Comparison of ENCODE assay signal across 31 cellular contexts in genomic region chr6:15739353-15739752, GRCh38.
"Had no signal": no experiment of that assay in that cellular context is flagged by ENCODE, and none has a peak within 500 bp of the region (broad histone marks: within the 10 kb centered on the region; RNA-seq: fewer than 3 reads in every experiment).

No MANE protein-coding gene starts in this region.

- H3K9me3 ChIP-seq: colonic mucosa, esophagus squamous epithelium, mucosa of descending colon, ovary, psoas muscle, sigmoid colon, testis, tibial artery, upper lobe of left lung had no signal

- ATAC-seq: mucosa of descending colon; natural killer cell treated with Interleukin-12 subunit alpha and Interleukin-12 subunit beta and Interleukin-15 and Interleukin-18, amount 100 ng/mL, for 72 hours; psoas muscle; right cardiac atrium; stimulated activated effector memory CD8-positive, alpha-beta T cell treated with anti-CD3 and anti-CD28 coated beads, Interleukin-12 subunit alpha, Interleukin-12 subunit beta, amount 100 ng/mL, for 72 hours had no signal

- H3K4me3 ChIP-seq: colonic mucosa, esophagus squamous epithelium, lung, mucosa of descending colon, ovary, psoas muscle, sigmoid colon, testis, tibial artery, upper lobe of left lung had no signal

- H3K36me3 Mint-ChIP-seq: immature natural killer cell; mesothelial cell of epicardium; natural killer cell treated with Interleukin-12 subunit alpha and Interleukin-12 subunit beta and Interleukin-15 and Interleukin-18, amount 100 ng/mL, for 72 hours; stimulated activated effector memory CD8-positive, alpha-beta T cell treated with anti-CD3 and anti-CD28 coated beads, Interleukin-12 subunit alpha, Interleukin-12 subunit beta, amount 100 ng/mL, for 72 hours had no signal

- H3K4me1 ChIP-seq: colonic mucosa, esophagus squamous epithelium, sigmoid colon, testis, tibial artery, upper lobe of left lung had no signal

- H3K27ac ChIP-seq: colonic mucosa, esophagus squamous epithelium, ovary, psoas muscle, sigmoid colon, testis, tibial artery, upper lobe of left lung had no signal

- H3K9me3 Mint-ChIP-seq: natural killer cell treated with Interleukin-12 subunit alpha and Interleukin-12 subunit beta and Interleukin-15 and Interleukin-18, amount 100 ng/mL, for 72 hours had no signal

- DNase-seq: colonic mucosa; effector CD8-positive, alpha-beta T cell; erythroblast; esophagus squamous epithelium; foreskin melanocyte; hypothalamus; immature natural killer cell; islet precursor cell; kidney glomerular epithelial cell; mucosa of descending colon; naive B cell; occipital lobe; ovary; posterior cingulate gyrus; psoas muscle; right cardiac atrium; sigmoid colon; stimulated activated CD4-positive, alpha-beta T cell treated with anti-CD3 and anti-CD28 coated beads, Interleukin-2, amount 100 ng/mL, for 24 hours; stimulated activated CD4-positive, alpha-beta T cell treated with anti-CD3 and anti-CD28 coated beads, Interleukin-4, amount 100 ng/mL, for 24 hours; stimulated activated naive CD4-positive, alpha-beta T cell treated with Interleukin-2 at 50 U/mL for 16 hours; substantia nigra; testis; tibial artery had no signal

- H3K27ac Mint-ChIP-seq: dendritic cell treated with granulocyte-macrophage colony-stimulating factor and Interleukin-4, amounts not matched to agents 40 ng/mL and 50 ng/mL, for 4 days; immature natural killer cell; memory B cell; mesothelial cell of epicardium; naive B cell; natural killer cell treated with Interleukin-12 subunit alpha and Interleukin-12 subunit beta and Interleukin-15 and Interleukin-18, amount 100 ng/mL, for 72 hours; stimulated activated effector memory CD8-positive, alpha-beta T cell treated with anti-CD3 and anti-CD28 coated beads, Interleukin-12 subunit alpha, Interleukin-12 subunit beta, amount 100 ng/mL, for 72 hours had no signal

- FAIRE-seq: urothelium cell line had no signal

- H3K27me3 ChIP-seq: colonic mucosa, esophagus squamous epithelium, ovary, sigmoid colon, testis, tibial artery, upper lobe of left lung had no signal

- H3K4me1 Mint-ChIP-seq: immature natural killer cell, memory B cell, naive B cell had no signal

- H3K4me3 Mint-ChIP-seq: dendritic cell treated with granulocyte-macrophage colony-stimulating factor and Interleukin-4, amounts not matched to agents 40 ng/mL and 50 ng/mL, for 4 days; immature natural killer cell; memory B cell; mesothelial cell of epicardium; naive B cell; natural killer cell treated with Interleukin-12 subunit alpha and Interleukin-12 subunit beta and Interleukin-15 and Interleukin-18, amount 100 ng/mL, for 72 hours; stimulated activated effector memory CD8-positive, alpha-beta T cell treated with anti-CD3 and anti-CD28 coated beads, Interleukin-12 subunit alpha, Interleukin-12 subunit beta, amount 100 ng/mL, for 72 hours had no signal

- H3K36me3 ChIP-seq: colonic mucosa, esophagus squamous epithelium, ovary, sigmoid colon, tibial artery, upper lobe of left lung had no signal
